ENCODE assay signal across 8 cellular contexts in genomic region chr11:110192604-110193282, GRCh38.
A peak's percentile ranks its signal among the peaks of the same experiment; 100 is the strongest.
DNase-seq lines count a peak whose midpoint lies in the region; ATAC-seq and FAIRE-seq lines count a peak whose summit lies in the region.
"Not testable (repeated sequence)": the region's sequence is repeated elsewhere in the genome, so short reads cannot be mapped to it uniquely, and the experiment has no call there.

No MANE protein-coding gene starts in this region.

- peaks cover 29% of the 10 kb centered on the region for H3K27me3 Mint-ChIP-seq in IgD-negative memory B cell
- peaks cover 18% of the 10 kb centered on the region for H3K27me3 Mint-ChIP-seq in T-helper 17 cell

- peaks cover 11 to 13% (median 11%) of the 10 kb centered on the region in 3 donors for H3K4me1 Mint-ChIP-seq in IgD-negative memory B cell
- H3K4me1 Mint-ChIP-seq in T-helper 17 cell: peaks cover 14% of the 10 kb centered on the region

- H3K9me3 ChIP-seq in BLaER1: peaks cover 10% of the 10 kb centered on the region; the same call in 1 of the 2 replicates
- not testable (repeated sequence) for H3K9me3 ChIP-seq in T-helper 17 cell (ENCODE audit: control insufficient read depth, low read length, poor library complexity, severe bottlenecking)

- H3K27me3 ChIP-seq in BLaER1: not testable (repeated sequence)

- not testable (repeated sequence) for H3K27ac ChIP-seq in BLaER1

- H3K4me3 ChIP-seq in BLaER1: not testable (repeated sequence)

- H3K36me3 ChIP-seq in BLaER1: not testable (repeated sequence)

- peaks cover 30% of the 10 kb centered on the region for H3K4me1 ChIP-seq in BLaER1

- H3K27ac Mint-ChIP-seq in IgD-negative memory B cell: peak overlapping the region in 2 of 3 donors; percentile 10 to 51
- H3K27ac Mint-ChIP-seq in T-helper 17 cell: not testable (repeated sequence)

- H4K20me1 ChIP-seq in BLaER1: not testable (repeated sequence)

- not testable (repeated sequence) for DNase-seq in T-helper 17 cell

- peak; percentile 82 for FAIRE-seq in colon (lab: Jason Lieb, UNC)

- H3K4me2 ChIP-seq in BLaER1: peak overlapping the region; percentile 14; the same call in 1 of the 2 replicates

- H3K4me3 Mint-ChIP-seq in IgD-negative memory B cell: peak overlapping the region in 2 of 4 donors; percentile 21 to 68
- not testable (repeated sequence) for H3K4me3 Mint-ChIP-seq in T-helper 17 cell

- H3K9me3 Mint-ChIP-seq in IgD-negative memory B cell: peaks cover 2 to 18% (median 6%) of the 10 kb centered on the region in 3 donors

- not testable (repeated sequence) for H3K36me3 Mint-ChIP-seq in IgD-negative memory B cell; T-helper 17 cell (ENCODE audit: low read depth)

- peak; percentile 81 for ATAC-seq in GM18517 (IDR thresholded peaks at IDR 0.05; ENCODE audit: unreplicated experiment)
- ATAC-seq in GM21367 (IDR thresholded peaks at IDR 0.05; ENCODE audit: unreplicated experiment): peak; percentile 77
- ATAC-seq in HG02642 (IDR thresholded peaks at IDR 0.05; ENCODE audit: poor library complexity, unreplicated experiment): peak; percentile 69
- ATAC-seq in HG03135 (IDR thresholded peaks at IDR 0.05; ENCODE audit: unreplicated experiment): peak; percentile 64
- peak; percentile 72 for ATAC-seq in T-helper 17 cell

- not testable (repeated sequence) for H3K9ac ChIP-seq in BLaER1
